ENCODE assay signal across 15 cellular contexts in genomic region chr1:235710665-235711064, GRCh38.
A peak's percentile ranks its signal among the peaks of the same experiment; 100 is the strongest.
DNase-seq lines count a peak whose midpoint lies in the region; ATAC-seq, FAIRE-seq and TF ChIP-seq lines count a peak whose summit lies in the region.
"Had no signal": no experiment of that assay in that cellular context is flagged by ENCODE, and none has a peak within 500 bp of the region (broad histone marks: within the 10 kb centered on the region; RNA-seq: fewer than 3 reads in every experiment).

No MANE protein-coding gene starts in this region.

- H2AK9ac ChIP-seq in IMR-90 (replicated peaks; ENCODE audit: low read depth, low read length, poor library complexity): no peak overlapping the region

- H3K36me3 ChIP-seq in BLaER1 (peaks cover 18% of the 10 kb centered on the region; the same call in 1 of the 2 replicates), IMR-90 (ENCODE audit: control insufficient read depth, insufficient read depth, low read length) (no peaks in the 10 kb centered on the region), small intestine (ENCODE audit: control insufficient read depth in 2 of 2, insufficient read depth in 2 of 2, low read length in 2 of 2) (peaks cover 0 to 4% of the 10 kb centered on the region in 2 donors)

- H3K18ac ChIP-seq in IMR-90 (ENCODE audit: low read depth, low read length): no peak overlapping the region

- no peak for TF ChIP-seq EP300 in A549 (IDR thresholded peaks at IDR 0.05)

- H3K4me3 ChIP-seq in A549 (no peak overlapping the region), BLaER1 (no peak overlapping the region), IMR-90 (ENCODE audit: insufficient read depth, low read depth, low read length) (no peak overlapping the region), small intestine (ENCODE audit: low read depth in 1 of 2, low read length in 2 of 2) (no peak overlapping the region)
- H3K4me3 ChIP-seq: GM23248 had no signal

- peak overlapping the region; percentile 8 for H2AFZ ChIP-seq in IMR-90 (replicated peaks; ENCODE audit: low read length, poor library complexity)
- H2AFZ ChIP-seq: GM23248 had no signal

- 85% methylated on average over 3 of the region's 3 CpGs for WGBS in A549 (ENCODE audit: missing lambda C conversion rate)
- WGBS in IMR-90 (ENCODE audit: extremely low coverage in 2 of 2, insufficient read length in 1 of 2), 2 experiments: no CpG with 5 or more reads among the region's 3 CpGs
- 71 to 93% (median 89%) methylated on average over 3 of the region's 3 CpGs for WGBS in small intestine, 3 donors

- H2BK120ac ChIP-seq in IMR-90 (ENCODE audit: low read depth, low read length): no peak overlapping the region

- BruUV-seq in IMR-90 (replicated peaks; lab: Mats Ljungman, UMichigan): no TSS peak

- no peak overlapping the region for H3K56ac ChIP-seq in IMR-90 (ENCODE audit: extremely low read depth, insufficient read depth, low read length)

- H3K14ac ChIP-seq in IMR-90 (replicated peaks; ENCODE audit: low read depth, low read length): 0 out of 2 replicates have a peak overlapping the region, but pooled peaks have one; percentile 23

- H3K79me1 ChIP-seq in IMR-90 (ENCODE audit: low read depth in 1 of 2, low read length in 2 of 2): no peaks in the 10 kb centered on the region

- in situ Hi-C loops in IMR-90 (cut with MboI; ENCODE audit: low sequenced_read_pairs): no loop called here

- H3K4ac ChIP-seq in IMR-90 (ENCODE audit: low read depth, low read length): no peak overlapping the region

- POLR2A ChIA-PET in A549 (lab: Yijun Ruan, JAX) (no interaction called here), IMR-90 (lab: Charles Lee; ENCODE audit: unreplicated experiment) (no interaction called here)

- ATAC-seq in A549 (no peak), IMR-90 (ENCODE audit: low read depth) (no peak), GM19452 (IDR thresholded peaks at IDR 0.05; ENCODE audit: unreplicated experiment) (no peak)

- no peak for TF ChIP-seq POLR2A in A549 (IDR thresholded peaks at IDR 0.05; ENCODE audit: low read length)
- TF ChIP-seq POLR2A in IMR-90 (IDR thresholded peaks at IDR 0.05; ENCODE audit: low read depth, low read length): no peak

- no peak overlapping the region for H2BK20ac ChIP-seq in IMR-90 (ENCODE audit: low read depth, low read length)

- no peak overlapping the region for H4K91ac ChIP-seq in IMR-90 (ENCODE audit: insufficient read depth, low read depth, low read length)

- H3K27me3 ChIP-seq in BLaER1: no peaks in the 10 kb centered on the region
- no peaks in the 10 kb centered on the region for H3K27me3 ChIP-seq in IMR-90 (ENCODE audit: control insufficient read depth, insufficient read depth, low read length)
- H3K27me3 ChIP-seq in small intestine (ENCODE audit: control insufficient read depth in 2 of 2, insufficient read depth in 2 of 2, low read length in 2 of 2): no peaks in the 10 kb centered on the region

- DNase-seq in A549 (ENCODE audit: low read depth in 1 of 2, low spot score in 1 of 2): no peak
- DNase-seq in IMR-90: no peak
- peak; percentile 20 for DNase-seq in foreskin melanocyte
- no peak for DNase-seq in small intestine
- DNase-seq in glomerular visceral epithelial cell (ENCODE audit: extremely low spot score): no peak
- no peak for DNase-seq in iPS-NIHi11 (ENCODE audit: low spot score)
- DNase-seq: AML-193; CD4-positive, alpha-beta T cell; COR-L47; DMS153; GM23248; H9; KBM-7 had no signal

- dilution Hi-C loops in IMR-90 (cut with HindIII; ENCODE audit: low sequenced_read_pairs, unreplicated experiment): no loop called here

- H3K9ac ChIP-seq in BLaER1 (no peak overlapping the region), IMR-90 (ENCODE audit: low read depth, low read length) (no peak overlapping the region)
- H3K9ac ChIP-seq: GM23248 had no signal

- no peaks in the 10 kb centered on the region for H4K20me1 ChIP-seq in BLaER1
- no peaks in the 10 kb centered on the region for H4K20me1 ChIP-seq in IMR-90 (ENCODE audit: insufficient read depth, low read length)

- CTCF ChIA-PET in A549 (lab: Yijun Ruan, JAX): interaction anchor here (1.0 kb wide), 2 partner anchors 72 to 113 kb away, joined by 3 to 6 read pairs; no protein-coding TSS in a partner anchor
- CTCF ChIA-PET in IMR-90 (lab: Yijun Ruan, JAX): interaction anchor here (0.6 kb wide), 1 partner anchor 77 kb away, joined by 4 read pairs; no protein-coding TSS in a partner anchor

- H3K4me1 ChIP-seq in A549 (peaks cover 40% of the 10 kb centered on the region), BLaER1 (peaks cover 11% of the 10 kb centered on the region), IMR-90 (ENCODE audit: control insufficient read depth, insufficient read depth, low read length) (peaks cover 4% of the 10 kb centered on the region), small intestine (ENCODE audit: control insufficient read depth in 2 of 2, insufficient read depth in 1 of 2, low read depth in 1 of 2, low read length in 1 of 2) (peaks cover 0 to 2% of the 10 kb centered on the region in 2 donors)

- no peak overlapping the region for H2BK15ac ChIP-seq in IMR-90 (ENCODE audit: low read depth, low read length)

- no peak overlapping the region for H4K5ac ChIP-seq in IMR-90 (ENCODE audit: low read depth, low read length)

- H3K23ac ChIP-seq in IMR-90 (ENCODE audit: low read depth, low read length): no peak overlapping the region

- H2AK5ac ChIP-seq in IMR-90 (ENCODE audit: low read depth, low read length): no peak overlapping the region

- TF ChIP-seq RAD21 in A549 (conservative IDR thresholded peaks at IDR 0.05 in 1 of 2, IDR thresholded peaks at IDR 0.05 in 1 of 2) (no peak), IMR-90 (IDR thresholded peaks at IDR 0.05; ENCODE audit: low read length) (no peak)

- H3K9me1 ChIP-seq in IMR-90 (ENCODE audit: insufficient read depth, low read length): peaks cover 3% of the 10 kb centered on the region; the same call in 1 of the 2 replicates

- no peak overlapping the region for H2BK5ac ChIP-seq in IMR-90 (ENCODE audit: low read depth, low read length, poor library complexity, severe bottlenecking)

- TF ChIP-seq CTCF in A549 (IDR thresholded peaks at IDR 0.05) (no peak), IMR-90 (conservative IDR thresholded peaks at IDR 0.05; ENCODE audit: low read depth, low read length) (no peak)

- H3K9me3 ChIP-seq in A549: no peaks in the 10 kb centered on the region
- H3K9me3 ChIP-seq in BLaER1: no peaks in the 10 kb centered on the region
- no peaks in the 10 kb centered on the region for H3K9me3 ChIP-seq in IMR-90 (ENCODE audit: control insufficient read depth, insufficient read depth, low read length)
- H3K9me3 ChIP-seq in small intestine (ENCODE audit: control insufficient read depth, low read depth): no peaks in the 10 kb centered on the region

- peak overlapping the region; percentile 72 to 79; a peak in 4 of 6 replicates for H3K27ac ChIP-seq in A549
- no peak overlapping the region for H3K27ac ChIP-seq in BLaER1
- no peak overlapping the region for H3K27ac ChIP-seq in IMR-90 (ENCODE audit: insufficient read depth, low read length)
- H3K27ac ChIP-seq in small intestine (ENCODE audit: low read depth in 1 of 2, low read length in 1 of 2): no peak overlapping the region
- H3K27ac ChIP-seq: GM23248 had no signal

- FAIRE-seq in A549 (lab: Jason Lieb, UNC): no peak
- no peak for FAIRE-seq in small intestine (lab: Jason Lieb, UNC)

- H3K4me2 ChIP-seq in A549 (no peak overlapping the region), BLaER1 (peak overlapping the region; percentile 57), IMR-90 (ENCODE audit: low read depth, low read length) (no peak overlapping the region)

- H4K8ac ChIP-seq in IMR-90 (ENCODE audit: low read depth in 2 of 2, low read length in 2 of 2): no peak overlapping the region

- intact Hi-C loops in IMR-90 (cut with micrococcal nuclease): no loop called here

TF ChIP-seq in A549, 52 proteins besides CTCF, POLR2A, EP300 and RAD21:
- TF ChIP-seq POLR2AphosphoS2 (conservative IDR thresholded peaks at IDR 0.05; ENCODE audit: low read length) (no peak), NFE2L2 (conservative IDR thresholded peaks at IDR 0.05; ENCODE audit: low read length) (no peak), ZNF302 (CRISPR knock-in tag; IDR thresholded peaks at IDR 0.05) (no peak), TP53 (CRISPR knock-in tag; IDR thresholded peaks at IDR 0.05) (no peak), HES2 (IDR thresholded peaks at IDR 0.05) (no peak)
TF ChIP-seq in A549: peak in this region for 0.

TF ChIP-seq in IMR-90, 13 proteins besides CTCF, POLR2A, EP300 and RAD21:
- TF ChIP-seq MAFK (IDR thresholded peaks at IDR 0.05; ENCODE audit: low read depth, low read length) (no peak), MXI1 (IDR thresholded peaks at IDR 0.05; ENCODE audit: borderline replicate concordance, low read depth, low read length) (no peak), FOS (IDR thresholded peaks at IDR 0.05; ENCODE audit: low read depth, low read length) (no peak), USF2 (IDR thresholded peaks at IDR 0.05; ENCODE audit: low read depth, low read length) (no peak), BHLHE40 (IDR thresholded peaks at IDR 0.05; ENCODE audit: low read depth, low read length) (no peak)
TF ChIP-seq in IMR-90: peak in this region for 0.

Comparison
In these comparisons a context has a peak if more than half of its experiments do, and no peak if none do; other contexts are left out.
1. H3K27ac ChIP-seq: peak in A549 (2 of 2); none in BLaER1 (single experiment), IMR-90 (single experiment) and small intestine (0 of 2).